ENCODE assay signal across 8 cellular contexts in the genomic region with DNA sequence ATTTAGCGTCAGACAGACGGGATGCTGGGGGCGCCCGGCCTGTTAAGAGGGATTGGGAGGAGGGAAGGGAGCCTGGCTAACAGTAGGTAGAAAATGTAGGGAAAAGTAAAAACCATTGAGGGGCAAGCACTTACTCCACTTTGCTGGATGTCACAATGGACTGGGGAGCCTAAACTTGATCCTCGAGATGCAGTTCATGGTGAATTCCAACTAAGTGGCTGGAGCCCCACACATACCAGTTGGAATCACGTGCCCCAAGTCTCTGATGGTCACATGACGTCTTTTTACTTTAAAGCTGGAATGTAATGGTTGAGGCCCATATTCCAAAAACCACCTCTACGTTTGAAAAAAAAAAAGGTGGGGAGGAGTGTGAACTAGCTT.
DNase-seq lines count a peak whose midpoint lies in the region; ATAC-seq and TF ChIP-seq lines count a peak whose summit lies in the region.

No MANE protein-coding gene starts in this region.

- H3K4me2 ChIP-seq in BLaER1: peak overlapping the region; percentile 64

- H3K27ac ChIP-seq in BLaER1: peak overlapping the region; percentile 90

- peaks cover 17% of the 10 kb centered on the region for H3K4me1 ChIP-seq in BLaER1

- DNase-seq in OCI-M1 (lab: John Stamatoyannopoulos, UW): peak; percentile 11
- peak; percentile 36 for DNase-seq in fibroblast of gingiva (ENCODE audit: low read depth)

- H3K9me3 ChIP-seq in BLaER1: no peaks in the 10 kb centered on the region

- peaks cover 59% of the 10 kb centered on the region for H3K4me1 Mint-ChIP-seq in nephron

- H3K9me3 Mint-ChIP-seq in nephron: no peaks in the 10 kb centered on the region

- TF ChIP-seq CTCF in nephron (IDR thresholded peaks at IDR 0.05; ENCODE audit: unreplicated experiment in 3 of 3): no peak

- H4K20me1 ChIP-seq in BLaER1: peaks cover 53% of the 10 kb centered on the region; the same call in 1 of the 2 replicates

- ATAC-seq in HG03097 (IDR thresholded peaks at IDR 0.05; ENCODE audit: low FRiP score, unreplicated experiment) (no peak), GM21825 (IDR thresholded peaks at IDR 0.05; ENCODE audit: unreplicated experiment) (no peak), HG03175 (IDR thresholded peaks at IDR 0.05; ENCODE audit: unreplicated experiment) (no peak), HG02852 (IDR thresholded peaks at IDR 0.05; ENCODE audit: unreplicated experiment) (no peak)

- H3K36me3 ChIP-seq in BLaER1: no peaks in the 10 kb centered on the region; the same call in 1 of the 2 replicates

- peak overlapping the region; percentile 99 for H3K27ac Mint-ChIP-seq in nephron

- peaks cover 3% of the 10 kb centered on the region for H3K27me3 Mint-ChIP-seq in nephron (ENCODE audit: low read depth)

- H3K4me3 ChIP-seq in BLaER1: peak overlapping the region; percentile 77

- peak overlapping the region; percentile 99 to 100 (median 99) for H3K4me3 Mint-ChIP-seq in nephron

- peaks cover 97% of the 10 kb centered on the region for H3K27me3 ChIP-seq in BLaER1

- H3K9ac ChIP-seq in BLaER1: peak overlapping the region; percentile 90

- peaks cover 8% of the 10 kb centered on the region for H3K36me3 Mint-ChIP-seq in nephron (ENCODE audit: low read depth)
